In the genomic region with DNA sequence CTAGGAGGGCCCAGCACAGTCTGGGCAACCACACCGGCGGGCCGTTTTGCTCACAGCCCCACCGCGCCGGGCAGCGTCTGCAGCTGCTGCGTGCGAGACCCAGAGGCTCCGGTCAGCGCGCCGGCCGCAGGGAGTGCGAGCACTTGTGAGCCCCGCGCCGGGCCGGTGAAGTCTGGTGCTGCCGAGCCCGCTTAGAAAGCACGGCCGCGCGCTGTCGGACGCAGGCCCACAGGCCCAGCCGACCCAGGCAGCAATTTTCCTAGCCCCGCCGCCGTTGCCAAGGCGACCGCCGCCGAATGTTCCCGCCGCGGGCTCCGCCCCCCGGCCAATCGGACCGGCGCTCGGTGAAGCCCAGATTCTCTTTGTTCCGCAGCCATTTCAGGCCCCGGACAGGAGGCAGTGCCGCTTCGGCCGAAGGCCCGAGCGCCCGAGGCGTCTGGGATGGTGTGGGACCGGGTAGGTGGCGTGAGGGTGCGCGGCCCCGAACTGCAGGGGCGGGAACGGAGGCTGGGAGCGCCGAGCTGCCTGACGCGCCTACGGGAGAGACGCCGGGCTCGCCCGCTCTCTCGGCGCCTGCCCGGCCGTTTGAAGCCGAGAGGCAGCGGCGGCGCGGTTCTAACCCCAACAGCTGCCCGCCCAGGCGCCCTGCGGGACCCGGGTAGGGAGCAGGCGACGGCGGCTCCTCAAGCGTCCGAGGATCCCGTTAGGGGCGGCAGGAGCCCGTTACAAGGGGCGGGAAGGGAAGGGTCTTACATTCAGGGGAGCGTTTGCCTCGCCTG, we compare ENCODE assay signal across 8 cellular contexts. TPM values are rescaled to one million over a fixed set of nuclear protein-coding genes. Genes with fewer than 3 reads are reported as not detected.
DNase-seq lines count a peak whose midpoint lies in the region; ATAC-seq and TF ChIP-seq lines count a peak whose summit lies in the region.

TSS of gene TNPO1 (plus strand) at position 365 of the 779 bp plus-strand sequence. CDS start at position 442, 77 bp downstream.

- H3K4me1 Mint-ChIP-seq in activated T-cell treated with anti-CD3 and anti-CD28 coated beads, Interleukin-2, amount 50 U/mL, for 4 hours (ENCODE audit: low read depth) = peaks cover 17% of the 10 kb centered on the region

- H2AFZ ChIP-seq in PC-9 = peak within 1 kb of the TSS; percentile 98

- H3K9me2 ChIP-seq in PC-9 (ENCODE audit: insufficient read depth) = no peaks in the 10 kb centered on the region

- WGBS in esophagus, 2 donors = 0% methylated on average over 73 to 93 of the region's 93 CpGs

- intact Hi-C loops in PC-9 (cut with micrococcal nuclease; ENCODE audit: unreplicated experiment) = loop anchor here (5.0 to 10.0 kb wide), 3 partner anchors 219 to 1039 kb away; no protein-coding TSS in a partner anchor

- H3K36me3 ChIP-seq in HUES6 (ENCODE audit: control insufficient read depth, insufficient read depth, low read length) (no peaks in the 10 kb centered on the region), PC-9 (ENCODE audit: low read depth) (no peaks in the 10 kb centered on the region), esophagus (ENCODE audit: control insufficient read depth in 2 of 2, insufficient read depth in 2 of 2, low read length in 1 of 2) (no peaks in the 10 kb centered on the region), mucosa of stomach (ENCODE audit: control insufficient read depth, insufficient read depth, low read length) (no peaks in the 10 kb centered on the region)

- peak within 1 kb of the TSS; percentile 92 for H3K4me3 Mint-ChIP-seq in activated T-cell treated with anti-CD3 and anti-CD28 coated beads, Interleukin-2, amount 50 U/mL, for 4 hours

- H3K9ac ChIP-seq in HUES6 (ENCODE audit: low read length) = peak within 1 kb of the TSS; percentile 95
- H3K9ac ChIP-seq in mucosa of stomach (ENCODE audit: low read length) = peak within 1 kb of the TSS; percentile 99

- no peaks in the 10 kb centered on the region for H3K9me3 Mint-ChIP-seq in activated T-cell treated with anti-CD3 and anti-CD28 coated beads, Interleukin-2, amount 50 U/mL, for 4 hours

- no peaks in the 10 kb centered on the region for H3K36me3 Mint-ChIP-seq in activated T-cell treated with anti-CD3 and anti-CD28 coated beads, Interleukin-2, amount 50 U/mL, for 4 hours (ENCODE audit: insufficient read depth)

- TF ChIP-seq CTCF in PC-9 (conservative IDR thresholded peaks at IDR 0.05) = no peak

- H3K27ac ChIP-seq in HUES6 (ENCODE audit: low read depth, low read length) (peak within 1 kb of the TSS; percentile 87), PC-9 (peak within 1 kb of the TSS; percentile 75), esophagus (ENCODE audit: low read depth in 2 of 2, low read length in 1 of 2) (peak within 1 kb of the TSS; percentile 99)

- BruUV-seq in PC-9 (replicated peaks; lab: Mats Ljungman, UMichigan) = no TSS peak

- H3K4me1 ChIP-seq in HUES6 (ENCODE audit: control insufficient read depth, insufficient read depth, low read length) (peaks cover 19% of the 10 kb centered on the region), PC-9 (replicated peaks; ENCODE audit: insufficient read depth) (peaks cover 34% of the 10 kb centered on the region), esophagus (ENCODE audit: control insufficient read depth in 2 of 2, insufficient read depth in 2 of 2, low read length in 1 of 2) (no peaks in the 10 kb centered on the region), mucosa of stomach (ENCODE audit: control insufficient read depth, insufficient read depth, low read length) (peaks cover 7% of the 10 kb centered on the region)

- CTCF ChIA-PET in PC-9 (lab: Charles Lee) = interaction anchor here (0.6 to 3.5 kb wide), 3 partner anchors 16 to 206 kb away, joined by 5 to 18 read pairs (median 6); no protein-coding TSS in a partner anchor

- H3K4me3 ChIP-seq in HUES6 (ENCODE audit: low read depth, low read length) = peak within 1 kb of the TSS; percentile 67
- peak within 1 kb of the TSS; percentile 81 for H3K4me3 ChIP-seq in PC-9
- peak within 1 kb of the TSS; percentile 81 to 87 for H3K4me3 ChIP-seq in esophagus (ENCODE audit: low read depth in 1 of 2, low read length in 2 of 2)
- H3K4me3 ChIP-seq in mucosa of stomach (ENCODE audit: low read length) = peak within 1 kb of the TSS; percentile 40

- H3K27me3 ChIP-seq in HUES6 (ENCODE audit: control insufficient read depth, insufficient read depth, low read length) (no peaks in the 10 kb centered on the region), PC-9 (ENCODE audit: insufficient read depth, low read depth) (no peaks in the 10 kb centered on the region), esophagus (ENCODE audit: control insufficient read depth in 1 of 2, insufficient read depth in 2 of 2, low read length in 2 of 2) (no peaks in the 10 kb centered on the region), mucosa of stomach (ENCODE audit: control insufficient read depth, insufficient read depth, low read length) (no peaks in the 10 kb centered on the region)

- H3K4me2 ChIP-seq in PC-9 = peak within 1 kb of the TSS; percentile 97

- H3K79me2 ChIP-seq in PC-9 (ENCODE audit: low read depth) = peaks cover 41% of the 10 kb centered on the region

- H4K20me1 ChIP-seq in PC-9 (ENCODE audit: insufficient read depth) = no peaks in the 10 kb centered on the region

- peaks cover 18% of the 10 kb centered on the region for H3F3A ChIP-seq in PC-9 (ENCODE audit: insufficient read depth, low read depth)

- H3K9me3 ChIP-seq in HUES6 (ENCODE audit: control insufficient read depth, insufficient read depth, low read depth, low read length) (no peaks in the 10 kb centered on the region), PC-9 (ENCODE audit: insufficient read depth, low read depth) (no peaks in the 10 kb centered on the region), esophagus (ENCODE audit: control insufficient read depth in 2 of 2, insufficient read depth in 1 of 2, low read depth in 1 of 2, low read length in 1 of 2) (no peaks in the 10 kb centered on the region), mucosa of stomach (ENCODE audit: control insufficient read depth, low read length) (no peaks in the 10 kb centered on the region)

- DNase-seq in DMS 273 treated with DMSO at 0.1 percent for 48 hours (lab: John Stamatoyannopoulos, UW) (peak; percentile 84), PC-9 (peak; percentile 75 to 92)
- peak; percentile 76 for DNase-seq in activated T-cell treated with anti-CD3 and anti-CD28 coated beads, Interleukin-2, amount 50 U/mL, for 4 hours
- peak; percentile 88 for DNase-seq in stimulated activated CD8-positive, alpha-beta memory T cell treated with anti-CD3 and anti-CD28 coated beads, Interleukin-4, amount 100 ng/mL, for 48 hours

- peaks cover 10% of the 10 kb centered on the region for H3K27me3 Mint-ChIP-seq in activated T-cell treated with anti-CD3 and anti-CD28 coated beads, Interleukin-2, amount 50 U/mL, for 4 hours (ENCODE audit: low read depth)

- ATAC-seq in GM21447 (IDR thresholded peaks at IDR 0.05; ENCODE audit: unreplicated experiment) = peak; percentile 75
- ATAC-seq in activated T-cell treated with anti-CD3 and anti-CD28 coated beads, Interleukin-2, amount 50 U/mL, for 4 hours = peak; percentile 82 to 85

- POLR2A ChIA-PET in PC-9 (lab: Charles Lee; ENCODE audit: unreplicated experiment) = interaction anchor here (0.6 kb wide), 1 partner anchor 156 kb away, joined by 3 read pairs; no protein-coding TSS in a partner anchor

RNA-seq across cellular contexts. Expression of gene TNPO1, which starts in this region (rescaled TPM):
- total RNA-seq in PC-9 (2021) = 135 and 185 TPM in 2 replicates
- total RNA-seq in activated T-cell treated with anti-CD3 and anti-CD28 coated beads, Interleukin-2, amount 50 U/mL, for 4 hours = 100 to 1,000 TPM; 145 to 166 (median 152) TPM
- 10 to 100 TPM in 1 of 2 donors, 1 to 10 TPM in 1; 6.2 to 14.5 TPM for polyA plus RNA-seq in esophagus

Comparison
In these comparisons a context has a peak if more than half of its experiments do, and no peak if none do; other contexts are left out.
1. Peak in every context shown above with its lines: DNase-seq, ATAC-seq, H3K4me3 ChIP-seq and H3K27ac ChIP-seq.